Comparison of ENCODE assay signal across 27 cellular contexts in genomic region chr3:41223078-41223477, GRCh38.
"Had no signal": no experiment of that assay in that cellular context is flagged by ENCODE, and none has a peak within 500 bp of the region (broad histone marks: within the 10 kb centered on the region; RNA-seq: fewer than 3 reads in every experiment).

No MANE protein-coding gene starts in this region.

- H3K4me3 Mint-ChIP-seq: activated CD4-positive, alpha-beta T cell treated with anti-CD3 and anti-CD28 coated beads for 36 hours; activated CD8-positive, alpha-beta memory T cell treated with anti-CD3 and anti-CD28 coated beads, Interleukin-2, amount 10 ng/mL, durations not matched to agents 7 days and 5 days; activated naive CD4-positive, alpha-beta T cell treated with anti-CD3 and anti-CD28 coated beads for 36 hours; activated naive CD8-positive, alpha-beta T cell; activated T-cell treated with anti-CD3 and anti-CD28 coated beads, Interleukin-2, amount 50 U/mL, for 24 hours; brain; central memory CD8-positive, alpha-beta T cell; T-cell had no signal

- H3K9me3 ChIP-seq: MG63 had no signal

- H3K4me3 ChIP-seq: MG63 had no signal

- ATAC-seq: activated CD4-positive, alpha-beta T cell treated with anti-CD3 and anti-CD28 coated beads for 36 hours; activated CD8-positive, alpha-beta memory T cell treated with anti-CD3 and anti-CD28 coated beads, Interleukin-2, amount 10 ng/mL, durations not matched to agents 7 days and 5 days; T-cell had no signal

- H3K27ac Mint-ChIP-seq: activated CD8-positive, alpha-beta memory T cell treated with anti-CD3 and anti-CD28 coated beads, Interleukin-2, amount 10 ng/mL, durations not matched to agents 7 days and 5 days had no signal

- DNase-seq: activated CD4-positive, alpha-beta T cell treated with anti-CD3 and anti-CD28 coated beads for 36 hours; activated CD4-positive, alpha-beta T cell treated with anti-CD3 and anti-CD28 coated beads, Interleukin-2, amount 50 U/mL, for 1 hour; activated CD4-positive, CD25-positive, alpha-beta regulatory T cell; activated CD8-positive, alpha-beta memory T cell treated with anti-CD3 and anti-CD28 coated beads, Interleukin-2, amount 10 ng/mL, durations not matched to agents 7 days and 5 days; activated gamma-delta T cell; activated naive CD4-positive, alpha-beta T cell treated with anti-CD3 and anti-CD28 coated beads for 36 hours; activated T-cell treated with anti-CD3 and anti-CD28 coated beads, Interleukin-2, amount 50 U/mL, for 24 hours; amygdala; MG63; MV-4-11; NCI-H1092 treated with DMSO at 0.1 percent for 48 hours; NCI-H1417 treated with DMSO at 0.1 percent for 48 hours; NCI-H1694 treated with DMSO at 0.1 percent for 48 hours; NCI-H2029 treated with DMSO at 0.1 percent for 48 hours; NCI-H345; NCI-H510A; NCI-H526 treated with DMSO at 0.1 percent for 48 hours; NCI-H82; SIG-M5; T-cell; T-helper 2 cell; T1000 had no signal

- H3K27me3 ChIP-seq: MG63 had no signal

- FAIRE-seq: astrocyte, TTC549 had no signal

- H3K27me3 Mint-ChIP-seq: activated CD4-positive, alpha-beta T cell treated with anti-CD3 and anti-CD28 coated beads for 36 hours; activated CD8-positive, alpha-beta memory T cell treated with anti-CD3 and anti-CD28 coated beads, Interleukin-2, amount 10 ng/mL, durations not matched to agents 7 days and 5 days; activated naive CD8-positive, alpha-beta T cell; activated T-cell treated with anti-CD3 and anti-CD28 coated beads, Interleukin-2, amount 50 U/mL, for 24 hours; brain; central memory CD8-positive, alpha-beta T cell; T-cell had no signal

- H3K9me3 Mint-ChIP-seq: activated naive CD4-positive, alpha-beta T cell treated with anti-CD3 and anti-CD28 coated beads for 36 hours; activated T-cell treated with anti-CD3 and anti-CD28 coated beads, Interleukin-2, amount 50 U/mL, for 24 hours; brain; central memory CD8-positive, alpha-beta T cell; T-cell had no signal
